Comparison of ENCODE assay signal across 16 cellular contexts in genomic region chr11:1352696-1353382, GRCh38. TPM values are rescaled to one million over a fixed set of nuclear protein-coding genes. Genes with fewer than 3 reads are reported as not detected.
A peak's percentile ranks its signal among the peaks of the same experiment; 100 is the strongest.
DNase-seq lines count a peak whose midpoint lies in the region; ATAC-seq and TF ChIP-seq lines count a peak whose summit lies in the region.
"Had no signal": no experiment of that assay in that cellular context is flagged by ENCODE, and none has a peak within 500 bp of the region (broad histone marks: within the 10 kb centered on the region; RNA-seq: fewer than 3 reads in every experiment).

No MANE protein-coding gene starts in this region.

- H3K4me1 ChIP-seq in SK-N-SH (ENCODE audit: control insufficient read depth in 1 of 2, insufficient read depth in 2 of 2, low read depth in 1 of 2, low read length in 1 of 2) = no peaks in the 10 kb centered on the region; a peak in 1 of 4 replicates
- H3K4me1 ChIP-seq in HCT116 (ENCODE audit: control insufficient read depth in 1 of 2, insufficient read depth in 2 of 2, low read length in 2 of 2) = no peaks in the 10 kb centered on the region
- H3K4me1 ChIP-seq in testis = peaks cover 20% of the 10 kb centered on the region

- H3K27ac ChIP-seq in SK-N-SH (ENCODE audit: low read depth in 2 of 2, low read length in 1 of 2) (no peak overlapping the region), HCT116 (ENCODE audit: low read depth, low read length) (no peak overlapping the region), testis (peak overlapping the region; percentile 13 to 64)

- H3K9ac ChIP-seq in SK-N-SH (no peak overlapping the region), HCT116 (ENCODE audit: low read length) (no peak overlapping the region)

- H3K9me3 ChIP-seq in SK-N-SH (no peaks in the 10 kb centered on the region), HCT116 (ENCODE audit: control insufficient read depth in 1 of 2, insufficient read depth in 1 of 2, low read depth in 1 of 2, low read length in 2 of 2) (no peaks in the 10 kb centered on the region), testis (no peaks in the 10 kb centered on the region)

- H3K4me3 ChIP-seq in SK-N-SH (ENCODE audit: low read depth in 2 of 2, low read length in 1 of 2) = no peak overlapping the region
- no peak overlapping the region for H3K4me3 ChIP-seq in HCT116 (replicated peaks in 1 of 2; ENCODE audit: low read depth in 1 of 2, low read length in 2 of 2)
- H3K4me3 ChIP-seq in testis = no peak overlapping the region
- H3K4me3 ChIP-seq: GM23338 had no signal

- POLR2A ChIA-PET in SK-N-SH (lab: Yijun Ruan, JAX) (no interaction called here), HCT116 (lab: Charles Lee) (no interaction called here)

- H4K20me1 ChIP-seq in SK-N-SH (ENCODE audit: insufficient read depth) (no peaks in the 10 kb centered on the region), HCT116 (ENCODE audit: insufficient read depth) (no peaks in the 10 kb centered on the region)

- TF ChIP-seq CTCF in SK-N-SH (IDR thresholded peaks at IDR 0.05) (no peak), HCT116 (IDR thresholded peaks at IDR 0.05 in 2 of 3, conservative IDR thresholded peaks at IDR 0.05 in 1 of 3; ENCODE audit: borderline replicate concordance in 1 of 3, insufficient read depth in 1 of 3, low read depth in 2 of 3, low read length in 2 of 3) (no peak), testis (IDR thresholded peaks at IDR 0.05) (no peak)

- TF ChIP-seq POLR2A in HCT116 (IDR thresholded peaks at IDR 0.05; ENCODE audit: borderline replicate concordance, extremely low read depth, insufficient read depth, insufficient read length) = no peak
- TF ChIP-seq POLR2A in testis (IDR thresholded peaks at IDR 0.05) = no peak

- H3K9me2 ChIP-seq in SK-N-SH (no peaks in the 10 kb centered on the region), HCT116 (ENCODE audit: insufficient read depth) (no peaks in the 10 kb centered on the region)

- no peaks in the 10 kb centered on the region for H3K27me3 ChIP-seq in SK-N-SH (ENCODE audit: insufficient read depth)
- H3K27me3 ChIP-seq in HCT116 (ENCODE audit: insufficient read depth, low read length) = no peaks in the 10 kb centered on the region
- no peaks in the 10 kb centered on the region for H3K27me3 ChIP-seq in testis

- 37% methylated on average over 8 of the region's 8 CpGs for WGBS in SK-N-SH (ENCODE audit: low lambda C conversion rate)
- WGBS in testis, 2 donors = 81 to 91% methylated on average over 6 to 7 of the region's 8 CpGs

- DNase-seq in SK-N-SH (peak; percentile 27), HCT116 (ENCODE audit: low read depth, low spot score) (peak; percentile 40), mesenteric fat pad (ENCODE audit: low spot score) (peak; percentile 18), testis (no peak), DMS79 treated with DMSO at 0.1 percent for 48 hours (lab: John Stamatoyannopoulos, UW) (no peak)
- DNase-seq in activated naive CD4-positive, alpha-beta T cell treated with Interleukin-2 at 50 U/mL for 16 hours = no peak
- DNase-seq: Calu3; CD4-positive, CD25-positive, alpha-beta regulatory T cell; EL; KBM-7; NCI-H1105; NCI-H1694 treated with DMSO at 0.1 percent for 48 hours; NCI-H69 had no signal

- BruUV-seq in HCT116 (replicated peaks; lab: Mats Ljungman, UMichigan) = no TSS peak

- ATAC-seq in SK-N-SH treated with all-trans-retinoic acid at 6 μM for 48 hours = no peak
- ATAC-seq in HCT116 = no peak
- no peak for ATAC-seq in GM18870 (IDR thresholded peaks at IDR 0.05; ENCODE audit: unreplicated experiment)

- H3F3A ChIP-seq in SK-N-SH (replicated peaks; ENCODE audit: insufficient read depth) = no peaks in the 10 kb centered on the region

- H3K4me2 ChIP-seq in SK-N-SH = no peak overlapping the region
- H3K4me2 ChIP-seq in HCT116 (ENCODE audit: low read length) = no peak overlapping the region
- H3K4me2 ChIP-seq: GM23338 had no signal

- RAD21 ChIA-PET in HCT116 (lab: Charles Lee; ENCODE audit: low non-redundant PET in 1 of 2, low total read pairs in 2 of 2, uncharacterized antibody in 2 of 2, unreplicated experiment in 2 of 2) = no interaction called here

- no peak for TF ChIP-seq EP300 in SK-N-SH (IDR thresholded peaks at IDR 0.05; ENCODE audit: borderline replicate concordance in 1 of 2, low read depth in 1 of 2, low read length in 1 of 2)

- H3K79me2 ChIP-seq in SK-N-SH (ENCODE audit: insufficient read depth) = no peaks in the 10 kb centered on the region
- no peaks in the 10 kb centered on the region for H3K79me2 ChIP-seq in HCT116 (ENCODE audit: insufficient read depth, low read length)

- no peak overlapping the region for H2AFZ ChIP-seq in SK-N-SH (ENCODE audit: low read depth)
- H2AFZ ChIP-seq in HCT116 (ENCODE audit: low read depth, low read length, poor library complexity, severe bottlenecking) = no peak overlapping the region
- H2AFZ ChIP-seq: GM23338 had no signal

- intact Hi-C loops in HCT116 (cut with micrococcal nuclease) = no loop called here
- intact Hi-C loops in testis (cut with DNase I; ENCODE audit: low total_unique reads) = no loop called here

- no peaks in the 10 kb centered on the region for H3K36me3 ChIP-seq in SK-N-SH (replicated peaks in 1 of 2; ENCODE audit: control insufficient read depth in 1 of 2, insufficient read depth in 2 of 2, low read length in 1 of 2)
- no peaks in the 10 kb centered on the region for H3K36me3 ChIP-seq in HCT116 (ENCODE audit: control insufficient read depth in 1 of 2, insufficient read depth in 2 of 2, low read length in 2 of 2)
- no peaks in the 10 kb centered on the region for H3K36me3 ChIP-seq in testis (ENCODE audit: low read depth, missing control alignments)

- TF ChIP-seq RAD21 in SK-N-SH (IDR thresholded peaks at IDR 0.05; ENCODE audit: low read length) (no peak), HCT116 (IDR thresholded peaks at IDR 0.05; ENCODE audit: low read depth) (no peak)

- CTCF ChIA-PET in SK-N-SH (lab: Yijun Ruan, JAX) (no interaction called here), HCT116 (lab: Charles Lee) (no interaction called here)

TF ChIP-seq in SK-N-SH, 30 proteins besides CTCF, POLR2A, EP300 and RAD21 (continues in another document):
- TF ChIP-seq MAX (IDR thresholded peaks at IDR 0.05; ENCODE audit: low read depth) (no peak), POLR2AphosphoS5 (IDR thresholded peaks at IDR 0.05; ENCODE audit: low read depth, low read length) (no peak), YY1 (IDR thresholded peaks at IDR 0.05; ENCODE audit: low read depth) (no peak), RXRA (IDR thresholded peaks at IDR 0.05; ENCODE audit: borderline replicate concordance, low read depth) (no peak), EZH2phosphoT487 (IDR thresholded peaks at IDR 0.05; ENCODE audit: borderline replicate concordance, low read depth) (no peak), TAF1 (IDR thresholded peaks at IDR 0.05; ENCODE audit: borderline replicate concordance, low read depth, low read length) (no peak), JUND (IDR thresholded peaks at IDR 0.05) (no peak), CHD2 (IDR thresholded peaks at IDR 0.05; ENCODE audit: low read length, partially characterized antibody) (no peak)

TF ChIP-seq in SK-N-SH treated with all-trans-retinoic acid at 6 μM for 48 hours, 23 proteins besides CTCF, POLR2A, EP300 and RAD21 (continues in another document):
- no peak for TF ChIP-seq SNAI2 (CRISPR knock-in tag; IDR thresholded peaks at IDR 0.05)

TF ChIP-seq in HCT116, 20 proteins besides CTCF, POLR2A, EP300 and RAD21 (continues in another document):
- no peak for TF ChIP-seq POLR2AphosphoS5 (IDR thresholded peaks at IDR 0.05; ENCODE audit: low read depth, low read length)
- TF ChIP-seq JUND (IDR thresholded peaks at IDR 0.05) = no peak
- no peak for TF ChIP-seq CBX3 (IDR thresholded peaks at IDR 0.05; ENCODE audit: low read depth)
- no peak for TF ChIP-seq YY1 (IDR thresholded peaks at IDR 0.05; ENCODE audit: extremely low read depth, insufficient replicate concordance, low read depth, low read length)
- TF ChIP-seq FOSL1 (IDR thresholded peaks at IDR 0.05; ENCODE audit: low read depth) = no peak
- no peak for TF ChIP-seq EGR1 (IDR thresholded peaks at IDR 0.05; ENCODE audit: low read depth)
- TF ChIP-seq ZFX (IDR thresholded peaks at IDR 0.05) = no peak
- no peak for TF ChIP-seq MAX (IDR thresholded peaks at IDR 0.05)
- no peak for TF ChIP-seq TCF7L2 (IDR thresholded peaks at IDR 0.05; ENCODE audit: borderline replicate concordance, extremely low read depth, insufficient read depth, insufficient read length)
- TF ChIP-seq ATF3 (IDR thresholded peaks at IDR 0.05) = no peak
- TF ChIP-seq CEBPB (IDR thresholded peaks at IDR 0.05; ENCODE audit: low read depth) = no peak

RNA-seq across cellular contexts. Expression of gene BRSK2, which starts 36.9 kb away (rescaled TPM):
- polyA plus RNA-seq in SK-N-SH (2012; rRNA removed) = 0.64 and 0.80 TPM in 2 replicates
- polyA plus RNA-seq in SK-N-SH (2012; cell fraction: cytosol; rRNA removed) = 0.26 and 0.68 TPM in 2 replicates
- polyA plus RNA-seq in SK-N-SH (2012; cell fraction: nucleus; rRNA removed) = 1.1 and 3.0 TPM in 2 replicates
- 14.0 TPM for total RNA-seq in HCT116 (2021; ENCODE audit: unreplicated experiment)
- polyA plus RNA-seq in HCT116 (2012) = 14.9 and 15.3 TPM in 2 replicates
- 1.4 TPM for total RNA-seq in mesenteric fat pad
- 10 to 100 TPM; 49.1 to 52.3 TPM for total RNA-seq in testis
- 24.7 TPM for polyA plus RNA-seq in testis (ENCODE audit: insufficient read depth, low read depth, low replicate concordance)

RNA-seq across cellular contexts. Expression of gene TOLLIP, which starts 43.4 kb away (rescaled TPM):
- polyA plus RNA-seq in SK-N-SH (2012; rRNA removed) = 42.6 and 55.4 TPM in 2 replicates
- 21.1 and 39.4 TPM in 2 replicates for polyA plus RNA-seq in SK-N-SH (2012; cell fraction: cytosol; rRNA removed)
- 37.6 and 42.4 TPM in 2 replicates for polyA plus RNA-seq in SK-N-SH (2012; cell fraction: nucleus; rRNA removed)
- 28.5 TPM for total RNA-seq in HCT116 (2021; ENCODE audit: unreplicated experiment)
- 22.6 and 39.6 TPM in 2 replicates for polyA plus RNA-seq in HCT116 (2012)
- 63.6 TPM for total RNA-seq in mesenteric fat pad
- total RNA-seq in testis = 100 to 1,000 TPM; 197 to 220 TPM
- polyA plus RNA-seq in testis (ENCODE audit: insufficient read depth, low read depth, low replicate concordance) = 185 TPM

Comparison
In these comparisons a context has a peak if more than half of its experiments do, and no peak if none do; other contexts are left out.
1. DNase-seq: peak in SK-N-SH (single experiment), HCT116 (single experiment) and mesenteric fat pad (single experiment); none in testis (single experiment), activated naive CD4-positive, alpha-beta T cell treated with Interleukin-2 at 50 U/mL for 16 hours (single experiment) and DMS79 treated with DMSO at 0.1 percent for 48 hours (single experiment).
2. H3K27ac ChIP-seq: peak in testis (2 of 2); none in SK-N-SH (0 of 2) and HCT116 (single experiment).